18 cellular contexts compared by ENCODE assay signal in genomic region chr7:137146012-137146455, GRCh38.
DNase-seq lines count a peak whose midpoint lies in the region; ATAC-seq and TF ChIP-seq lines count a peak whose summit lies in the region.
"Had no signal": no experiment of that assay in that cellular context is flagged by ENCODE, and none has a peak within 500 bp of the region (broad histone marks: within the 10 kb centered on the region; RNA-seq: fewer than 3 reads in every experiment).

No MANE protein-coding gene starts in this region.

- no peaks in the 10 kb centered on the region for H3K36me3 Mint-ChIP-seq in chondrocyte (ENCODE audit: low read depth)
- H3K36me3 Mint-ChIP-seq: activated CD8-positive, alpha-beta memory T cell treated with anti-CD3 and anti-CD28 coated beads, Interleukin-2, amount 10 ng/mL, durations not matched to agents 7 days and 5 days; activated naive CD4-positive, alpha-beta T cell treated with anti-CD3 and anti-CD28 coated beads, Interleukin-2, amount 10 ng/mL, durations not matched to agents 7 days and 5 days had no signal

- H3K9ac ChIP-seq in mesenchymal stem cell (ENCODE audit: low read length), result no peak overlapping the region
- H3K9ac ChIP-seq: KMS-11 had no signal

- H3K27me3 ChIP-seq in mesenchymal stem cell (ENCODE audit: control insufficient read depth in 1 of 2, insufficient read depth in 1 of 2, low read length in 2 of 2) (no peaks in the 10 kb centered on the region), adrenal gland (no peaks in the 10 kb centered on the region)
- H3K27me3 ChIP-seq: heart left ventricle, upper lobe of left lung had no signal

- DNase-seq in AG04449 (ENCODE audit: low read depth, low spot score) (peak; percentile 75), HT1080 (ENCODE audit: low read depth) (peak; percentile 57), chondrocyte (ENCODE audit: low spot score) (no peak), mesenchymal stem cell (peak; percentile 83), NCI-H524 (lab: John Stamatoyannopoulos, UW) (no peak), adrenal gland (no peak)
- no peak for DNase-seq in stimulated activated naive CD8-positive, alpha-beta T cell treated with anti-CD3 and anti-CD28 coated beads, Interleukin-15, amount 100 ng/mL, for 72 hours
- DNase-seq: activated CD8-positive, alpha-beta memory T cell treated with anti-CD3 and anti-CD28 coated beads, Interleukin-2, amount 10 ng/mL, durations not matched to agents 7 days and 5 days; activated naive CD4-positive, alpha-beta T cell treated with anti-CD3 and anti-CD28 coated beads, Interleukin-2, amount 10 ng/mL, durations not matched to agents 7 days and 5 days; dermis blood vessel endothelial cell; heart left ventricle; left ventricle myocardium superior; NCI-H2029; stimulated activated CD4-positive, alpha-beta T cell treated with anti-CD3 and anti-CD28 coated beads, Interleukin-15, amount 100 ng/mL, for 24 hours; upper lobe of left lung had no signal

- H2BK5ac ChIP-seq in mesenchymal stem cell (ENCODE audit: low read depth, low read length, poor library complexity, severe bottlenecking), result no peak overlapping the region

- peak overlapping the region; percentile 8 for H3K4me3 Mint-ChIP-seq in chondrocyte (ENCODE audit: unreplicated experiment)
- no peak overlapping the region for H3K4me3 Mint-ChIP-seq in stimulated activated naive CD8-positive, alpha-beta T cell treated with anti-CD3 and anti-CD28 coated beads, Interleukin-15, amount 100 ng/mL, for 72 hours
- H3K4me3 Mint-ChIP-seq: activated CD8-positive, alpha-beta memory T cell treated with anti-CD3 and anti-CD28 coated beads, Interleukin-2, amount 10 ng/mL, durations not matched to agents 7 days and 5 days; activated naive CD4-positive, alpha-beta T cell treated with anti-CD3 and anti-CD28 coated beads, Interleukin-2, amount 10 ng/mL, durations not matched to agents 7 days and 5 days had no signal

- no peak overlapping the region for H2AK5ac ChIP-seq in mesenchymal stem cell (ENCODE audit: low read length, severe bottlenecking)

- H4K91ac ChIP-seq in mesenchymal stem cell (ENCODE audit: low read length), result no peak overlapping the region

- no peak for ATAC-seq in stimulated activated naive CD8-positive, alpha-beta T cell treated with anti-CD3 and anti-CD28 coated beads, Interleukin-15, amount 100 ng/mL, for 72 hours
- no peak for ATAC-seq in HG02885 (IDR thresholded peaks at IDR 0.05; ENCODE audit: poor library complexity, unreplicated experiment)
- ATAC-seq: A549; activated CD8-positive, alpha-beta memory T cell treated with anti-CD3 and anti-CD28 coated beads, Interleukin-2, amount 10 ng/mL, durations not matched to agents 7 days and 5 days; heart left ventricle; left ventricle myocardium superior had no signal

- POLR2A ChIA-PET in AG04449 (lab: Yijun Ruan, JAX), result interaction anchor here (1.2 kb wide), 2 partner anchors 10 to 331 kb away, joined by 3 read pairs; no protein-coding TSS in a partner anchor

- H3K4me1 Mint-ChIP-seq in chondrocyte (ENCODE audit: low read depth), result peaks cover 26% of the 10 kb centered on the region
- no peaks in the 10 kb centered on the region for H3K4me1 Mint-ChIP-seq in stimulated activated naive CD8-positive, alpha-beta T cell treated with anti-CD3 and anti-CD28 coated beads, Interleukin-15, amount 100 ng/mL, for 72 hours
- H3K4me1 Mint-ChIP-seq: activated CD8-positive, alpha-beta memory T cell treated with anti-CD3 and anti-CD28 coated beads, Interleukin-2, amount 10 ng/mL, durations not matched to agents 7 days and 5 days; activated naive CD4-positive, alpha-beta T cell treated with anti-CD3 and anti-CD28 coated beads, Interleukin-2, amount 10 ng/mL, durations not matched to agents 7 days and 5 days had no signal

- no peak for TF ChIP-seq POLR2A in adrenal gland (IDR thresholded peaks at IDR 0.05)

- H3K4me1 ChIP-seq in mesenchymal stem cell (ENCODE audit: control insufficient read depth, insufficient read depth, low read depth, low read length) (peaks cover 4% of the 10 kb centered on the region), adrenal gland (replicated peaks in 1 of 2) (no peaks in the 10 kb centered on the region)
- H3K4me1 ChIP-seq: A549, upper lobe of left lung had no signal

- no peak overlapping the region for H3K4me2 ChIP-seq in mesenchymal stem cell (ENCODE audit: low read length, poor library complexity, severe bottlenecking)
- H3K4me2 ChIP-seq: A549, KMS-11 had no signal

- no peak overlapping the region for H2BK15ac ChIP-seq in mesenchymal stem cell (ENCODE audit: low read depth, poor library complexity, severe bottlenecking)

- H2AFZ ChIP-seq in mesenchymal stem cell (ENCODE audit: low read depth, low read length), result no peak overlapping the region

- H3K23ac ChIP-seq in mesenchymal stem cell (ENCODE audit: low read length in 2 of 2), result no peak overlapping the region

- no peak overlapping the region for H2BK12ac ChIP-seq in mesenchymal stem cell (ENCODE audit: low read length in 2 of 2)

- H3K27ac Mint-ChIP-seq in chondrocyte (ENCODE audit: unreplicated experiment), result peak overlapping the region; percentile 9
- no peak overlapping the region for H3K27ac Mint-ChIP-seq in stimulated activated naive CD8-positive, alpha-beta T cell treated with anti-CD3 and anti-CD28 coated beads, Interleukin-15, amount 100 ng/mL, for 72 hours
- H3K27ac Mint-ChIP-seq: activated CD8-positive, alpha-beta memory T cell treated with anti-CD3 and anti-CD28 coated beads, Interleukin-2, amount 10 ng/mL, durations not matched to agents 7 days and 5 days; activated naive CD4-positive, alpha-beta T cell treated with anti-CD3 and anti-CD28 coated beads, Interleukin-2, amount 10 ng/mL, durations not matched to agents 7 days and 5 days had no signal

- TF ChIP-seq CTCF in AG04449 (IDR thresholded peaks at IDR 0.05; ENCODE audit: insufficient read depth, low read length, missing control alignments), result no peak
- no peak for TF ChIP-seq CTCF in chondrocyte (IDR thresholded peaks at IDR 0.05)
- no peak for TF ChIP-seq CTCF in adrenal gland (IDR thresholded peaks at IDR 0.05)

- no peaks in the 10 kb centered on the region for H3K27me3 Mint-ChIP-seq in chondrocyte (ENCODE audit: low read depth)
- no peaks in the 10 kb centered on the region for H3K27me3 Mint-ChIP-seq in stimulated activated naive CD8-positive, alpha-beta T cell treated with anti-CD3 and anti-CD28 coated beads, Interleukin-15, amount 100 ng/mL, for 72 hours
- H3K27me3 Mint-ChIP-seq: activated CD8-positive, alpha-beta memory T cell treated with anti-CD3 and anti-CD28 coated beads, Interleukin-2, amount 10 ng/mL, durations not matched to agents 7 days and 5 days; activated naive CD4-positive, alpha-beta T cell treated with anti-CD3 and anti-CD28 coated beads, Interleukin-2, amount 10 ng/mL, durations not matched to agents 7 days and 5 days had no signal

- H3K79me1 ChIP-seq in mesenchymal stem cell (replicated peaks; ENCODE audit: low read length, poor library complexity, severe bottlenecking), result no peaks in the 10 kb centered on the region

- no peak overlapping the region for H3K18ac ChIP-seq in mesenchymal stem cell (ENCODE audit: low read depth in 1 of 2, low read length in 2 of 2)

- 10% methylated on average over 1 of the region's 1 CpG for WGBS in mesenchymal stem cell
- 48 to 62% (median 53%) methylated on average over 1 of the region's 1 CpG for WGBS in adrenal gland, 4 donors

- H3K14ac ChIP-seq in mesenchymal stem cell (ENCODE audit: low read length in 2 of 2), result no peak overlapping the region

- H4K8ac ChIP-seq in mesenchymal stem cell (ENCODE audit: low read length), result no peak overlapping the region

- CTCF ChIA-PET in AG04449 (lab: Yijun Ruan, JAX), result interaction anchor here (1.6 kb wide), 1 partner anchor 446 kb away, joined by 5 read pairs; no protein-coding TSS in a partner anchor

- H3K36me3 ChIP-seq in mesenchymal stem cell (ENCODE audit: control insufficient read depth in 1 of 2, insufficient read depth in 2 of 2, low read depth in 1 of 2, low read length in 2 of 2), result no peaks in the 10 kb centered on the region
- H3K36me3 ChIP-seq in adrenal gland (replicated peaks in 1 of 2), result no peaks in the 10 kb centered on the region
- H3K36me3 ChIP-seq: heart left ventricle, upper lobe of left lung had no signal

- H3K4ac ChIP-seq in mesenchymal stem cell (ENCODE audit: low read depth in 1 of 2, low read length in 2 of 2), result no peak overlapping the region

- H3K27ac ChIP-seq in mesenchymal stem cell (ENCODE audit: low read length, poor library complexity, severe bottlenecking), result peak overlapping the region; percentile 77
- no peak overlapping the region for H3K27ac ChIP-seq in adrenal gland
- H3K27ac ChIP-seq: A549, KMS-11, upper lobe of left lung had no signal

- peaks cover 5% of the 10 kb centered on the region for H3K9me3 Mint-ChIP-seq in chondrocyte (ENCODE audit: low read depth)
- peaks cover 0 to 8% of the 10 kb centered on the region in 2 donors for H3K9me3 Mint-ChIP-seq in stimulated activated naive CD8-positive, alpha-beta T cell treated with anti-CD3 and anti-CD28 coated beads, Interleukin-15, amount 100 ng/mL, for 72 hours

- H3K4me3 ChIP-seq in AG04449 (ENCODE audit: low read depth, low read length) (no peak overlapping the region), mesenchymal stem cell (ENCODE audit: insufficient read depth in 1 of 2, low read depth in 1 of 2, low read length in 2 of 2) (no peak overlapping the region), adrenal gland (no peak overlapping the region)
- H3K4me3 ChIP-seq: A549, heart left ventricle, upper lobe of left lung had no signal

- H3K9me3 ChIP-seq in mesenchymal stem cell (ENCODE audit: control insufficient read depth, low read length) (no peaks in the 10 kb centered on the region), adrenal gland (replicated peaks in 1 of 3) (peaks cover 0 to 6% (median 0%) of the 10 kb centered on the region in 3 donors)
- H3K9me3 ChIP-seq: A549, upper lobe of left lung had no signal

- no peak overlapping the region for H2BK120ac ChIP-seq in mesenchymal stem cell (ENCODE audit: low read depth, low read length)

- intact Hi-C loops in adrenal gland (cut with DNase I), result no loop called here

Comparison
In these comparisons a context has a peak if more than half of its experiments do, and no peak if none do; other contexts are left out.
1. DNase-seq: peak in AG04449 (single experiment), HT1080 (single experiment) and mesenchymal stem cell (single experiment); none in chondrocyte (single experiment), NCI-H524 (0 of 2), adrenal gland (0 of 7) and stimulated activated naive CD8-positive, alpha-beta T cell treated with anti-CD3 and anti-CD28 coated beads, Interleukin-15, amount 100 ng/mL, for 72 hours (0 of 2).